ENCODE assay signal across 27 cellular contexts in the genomic region with DNA sequence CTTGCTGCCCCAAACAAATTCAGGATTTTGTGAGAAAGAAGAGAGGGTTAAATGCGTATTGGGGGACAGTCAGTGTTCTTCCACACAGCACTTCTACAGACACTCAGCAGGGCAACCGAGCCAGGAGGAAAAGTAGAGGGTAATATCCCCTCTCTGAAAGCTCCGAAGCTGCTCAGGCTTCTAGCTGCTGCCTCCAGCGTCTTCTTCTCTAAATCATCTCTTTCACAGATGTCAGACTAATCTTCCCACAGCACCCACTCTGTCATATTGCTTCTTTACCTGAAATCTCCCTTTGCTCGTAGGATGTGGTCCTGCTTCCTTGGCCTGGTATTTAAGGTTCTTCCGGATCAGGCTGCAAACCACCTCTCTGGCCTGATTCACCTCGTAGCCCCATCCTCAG.
"Had no signal": no experiment of that assay in that cellular context is flagged by ENCODE, and none has a peak within 500 bp of the region (broad histone marks: within the 10 kb centered on the region; RNA-seq: fewer than 3 reads in every experiment).

No MANE protein-coding gene starts in this region.

- DNase-seq: activated CD4-positive, alpha-beta T cell treated with anti-CD3 and anti-CD28 coated beads for 36 hours; activated CD4-positive, CD25-positive, alpha-beta regulatory T cell; activated naive CD4-positive, alpha-beta T cell treated with anti-CD3 and anti-CD28 coated beads for 36 hours; activated naive CD8-positive, alpha-beta T cell treated with anti-CD3 and anti-CD28 coated beads, Interleukin-2, amount 10 ng/mL, durations not matched to agents 7 days and 5 days; activated T-cell treated with anti-CD3 and anti-CD28 coated beads for 4 hours; activated T-cell treated with anti-CD3 and anti-CD28 coated beads, Interleukin-2, amount 50 U/mL, for 72 hours; amniotic stem cell; central memory CD4-positive, alpha-beta T cell; endodermal cell; foreskin keratinocyte; heart right ventricle; left lung; lower lobe of right lung; mesendoderm; mucosa of descending colon; nucleus accumbens; retina; stimulated activated CD4-positive, alpha-beta T cell treated with anti-CD3 and anti-CD28 coated beads, Interleukin-1b, Interleukin-23, amount 100 ng/mL, for 48 hours; stimulated activated naive B cell treated with anti-CD40 and anti-IgM and Interleukin-4, amounts not matched to agents 10 μg/mL and 1 μg/mL and 100 μg/mL, for 72 hours; stomach; T-helper 1 cell; transverse colon had no signal

- ATAC-seq: activated CD4-positive, alpha-beta T cell treated with anti-CD3 and anti-CD28 coated beads for 36 hours; activated T-cell treated with anti-CD3 and anti-CD28 coated beads, Interleukin-2, amount 50 U/mL, for 72 hours; esophagus mucosa; foreskin keratinocyte; mucosa of descending colon; stimulated activated naive B cell treated with anti-CD40 and anti-IgM and Interleukin-4, amounts not matched to agents 10 μg/mL and 1 μg/mL and 100 μg/mL, for 72 hours had no signal

- H3K4me3 ChIP-seq: heart right ventricle, left lung, lower lobe of right lung, mucosa of descending colon, pancreas, prostate gland, smooth muscle cell, stomach, transverse colon had no signal

- H3K27me3 ChIP-seq: foreskin keratinocyte, stomach, transverse colon had no signal

- FAIRE-seq: pancreas, urothelium cell line had no signal

- H3K36me3 ChIP-seq: heart right ventricle, left lung, lower lobe of right lung, pancreas, prostate gland, stomach, transverse colon had no signal

- H3K27ac ChIP-seq: foreskin keratinocyte, heart right ventricle, left lung, lower lobe of right lung, pancreas had no signal

- H3K4me2 ChIP-seq: smooth muscle cell had no signal

- H3K9me3 ChIP-seq: heart right ventricle, left lung, lower lobe of right lung, mucosa of descending colon, pancreas, prostate gland, stomach, transverse colon had no signal
